In genomic region chr2:181235683-181236459, GRCh38 we compare ENCODE assay signal across 11 cellular contexts.
DNase-seq lines count a peak whose midpoint lies in the region; ATAC-seq and TF ChIP-seq lines count a peak whose summit lies in the region.
"Had no signal": no experiment of that assay in that cellular context is flagged by ENCODE, and none has a peak within 500 bp of the region (broad histone marks: within the 10 kb centered on the region; RNA-seq: fewer than 3 reads in every experiment).

No MANE protein-coding gene starts in this region.

- H3K9me3 ChIP-seq in WERI-Rb-1 (ENCODE audit: severe bottlenecking), result no peaks in the 10 kb centered on the region
- H3K9me3 ChIP-seq: left ventricle myocardium inferior had no signal

- no peaks in the 10 kb centered on the region for H3K36me3 ChIP-seq in WERI-Rb-1
- H3K36me3 ChIP-seq: left ventricle myocardium inferior had no signal

- intact Hi-C loops in Right ventricle myocardium superior (cut with DNase I), result no loop called here

- ATAC-seq in GM19395 (IDR thresholded peaks at IDR 0.05; ENCODE audit: unreplicated experiment), result peak; percentile 98
- peak; percentile 99 for ATAC-seq in HG02938 (IDR thresholded peaks at IDR 0.05; ENCODE audit: unreplicated experiment)
- no peak for ATAC-seq in Right ventricle myocardium superior (ENCODE audit: poor library complexity)
- ATAC-seq: sciatic nerve had no signal

- no peak overlapping the region for H3K27ac ChIP-seq in WERI-Rb-1
- H3K27ac ChIP-seq: left ventricle myocardium inferior had no signal

- no peak overlapping the region for H3K4me3 ChIP-seq in GM12865 (ENCODE audit: low read depth, low read length)
- H3K4me3 ChIP-seq in WERI-Rb-1 (ENCODE audit: low read depth, low read length), result no peak overlapping the region
- H3K4me3 ChIP-seq: left ventricle myocardium inferior had no signal

- H3K27me3 ChIP-seq in WERI-Rb-1 (ENCODE audit: insufficient read depth, low read depth, severe bottlenecking), result no peaks in the 10 kb centered on the region

- peak; percentile 90 for DNase-seq in GM12865 (ENCODE audit: low read depth)
- peak; percentile 93 for DNase-seq in MV-4-11 (lab: John Stamatoyannopoulos, UW)
- no peak for DNase-seq in Right ventricle myocardium superior
- DNase-seq in DMS114 treated with DMSO at 0.1 percent for 48 hours (lab: John Stamatoyannopoulos, UW; ENCODE audit: unreplicated experiment), result no peak
- DNase-seq in WERI-Rb-1, result no peak
- no peak for DNase-seq in AG20443 (ENCODE audit: low spot score)
- DNase-seq: Karpas-422, left ventricle myocardium inferior had no signal

- TF ChIP-seq CTCF in GM12865 (IDR thresholded peaks at IDR 0.05; ENCODE audit: insufficient read depth, low read depth, low read length, missing control alignments) (no peak), WERI-Rb-1 (IDR thresholded peaks at IDR 0.05; ENCODE audit: low read depth, low read length) (no peak)

Comparison
In these comparisons a context has a peak if more than half of its experiments do, and no peak if none do; other contexts are left out.
1. DNase-seq: peak in GM12865 (single experiment) and MV-4-11 (single experiment); none in Right ventricle myocardium superior (single experiment), DMS114 treated with DMSO at 0.1 percent for 48 hours (single experiment), WERI-Rb-1 (single experiment) and AG20443 (single experiment).